14 cellular contexts compared by ENCODE assay signal in the genomic region with DNA sequence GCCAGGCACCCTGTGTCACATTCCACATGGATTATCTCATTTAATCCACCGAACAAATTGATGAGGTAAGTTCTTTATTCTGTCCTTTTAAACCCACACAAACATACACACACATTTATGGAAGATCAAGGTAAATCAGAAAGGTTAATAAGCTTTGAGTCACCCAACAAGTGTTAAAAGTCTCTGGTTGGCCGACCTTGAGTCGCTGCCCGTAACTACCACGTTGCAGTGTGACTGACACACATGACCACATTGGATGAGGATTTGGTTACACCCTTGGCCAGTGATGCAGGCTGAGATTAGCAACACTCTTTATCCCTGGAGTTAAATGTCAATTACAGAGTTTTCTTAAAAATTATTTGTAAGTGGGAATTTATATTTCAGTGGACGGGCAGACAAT. TPM values are rescaled to one million over a fixed set of nuclear protein-coding genes. Genes with fewer than 3 reads are reported as not detected.
DNase-seq lines count a peak whose midpoint lies in the region; ATAC-seq and TF ChIP-seq lines count a peak whose summit lies in the region.
"Had no signal": no experiment of that assay in that cellular context is flagged by ENCODE, and none has a peak within 500 bp of the region (broad histone marks: within the 10 kb centered on the region; RNA-seq: fewer than 3 reads in every experiment).

No MANE protein-coding gene starts in this region.

- 0 out of 2 replicates have a peak, but pooled peaks cover 14% of the 10 kb centered on the region for H4K20me1 ChIP-seq in BLaER1

- H3K4me1 ChIP-seq in BLaER1: peaks cover 23% of the 10 kb centered on the region

- no peak overlapping the region for H3K27ac ChIP-seq in BLaER1
- H3K27ac ChIP-seq: neural progenitor cell had no signal

- H3K4me3 ChIP-seq in BLaER1: no peak overlapping the region
- H3K4me3 ChIP-seq in fibroblast of the aortic adventitia (ENCODE audit: low read depth, low read length): no peak overlapping the region
- H3K4me3 ChIP-seq: neural progenitor cell had no signal

- 0 out of 2 replicates have a peak, but pooled peaks cover 12% of the 10 kb centered on the region for H3K9me3 ChIP-seq in BLaER1

- H3K36me3 Mint-ChIP-seq in effector memory CD8-positive, alpha-beta T cell (ENCODE audit: insufficient read depth): no peaks in the 10 kb centered on the region

- in situ Hi-C loops in G401 (cut with HindIII; ENCODE audit: low sequenced_read_pairs): no loop called here

- no peaks in the 10 kb centered on the region for H3K27me3 Mint-ChIP-seq in effector memory CD8-positive, alpha-beta T cell
- H3K27me3 Mint-ChIP-seq: brain; stimulated activated naive CD8-positive, alpha-beta T cell treated with anti-CD3 and anti-CD28 coated beads, Interleukin-15, Interleukin-2, amounts not matched to agents 100 ng/mL and 50 ng/mL, for 24 hours had no signal

- no peak overlapping the region for H3K4me3 Mint-ChIP-seq in effector memory CD8-positive, alpha-beta T cell
- H3K4me3 Mint-ChIP-seq: brain; neural progenitor cell; stimulated activated naive CD8-positive, alpha-beta T cell treated with anti-CD3 and anti-CD28 coated beads, Interleukin-15, Interleukin-2, amounts not matched to agents 100 ng/mL and 50 ng/mL, for 24 hours had no signal

- TF ChIP-seq CTCF in fibroblast of the aortic adventitia (IDR thresholded peaks at IDR 0.05; ENCODE audit: insufficient read depth, low read length): no peak

- H3K36me3 ChIP-seq in BLaER1: no peaks in the 10 kb centered on the region
- H3K36me3 ChIP-seq: neural progenitor cell had no signal

- DNase-seq in fibroblast of the aortic adventitia (ENCODE audit: low read depth) (peak; percentile 48), cortex of kidney (lab: John Stamatoyannopoulos, UW) (no peak), G401 (ENCODE audit: low spot score) (no peak), NOMO-1 treated with dmso at 0.1 percent for 144 hours (lab: John Stamatoyannopoulos, UW; ENCODE audit: unreplicated experiment) (no peak)
- no peak for DNase-seq in effector memory CD8-positive, alpha-beta T cell
- DNase-seq: activated T-cell treated with anti-CD3 and anti-CD28 coated beads, Interleukin-2, amount 50 U/mL, for 48 hours; kidney; NCI-H1930 had no signal

- H3K9ac ChIP-seq in BLaER1: no peak overlapping the region
- H3K9ac ChIP-seq: neural progenitor cell had no signal

- peak overlapping the region; percentile 37 for H3K4me2 ChIP-seq in BLaER1
- H3K4me2 ChIP-seq: neural progenitor cell had no signal

- ATAC-seq in GM19455 (IDR thresholded peaks at IDR 0.05; ENCODE audit: unreplicated experiment) (peak; percentile 47), HG03439 (IDR thresholded peaks at IDR 0.05; ENCODE audit: unreplicated experiment) (peak; percentile 16)
- no peak for ATAC-seq in effector memory CD8-positive, alpha-beta T cell (replicated peaks)

- H3K9me3 Mint-ChIP-seq in effector memory CD8-positive, alpha-beta T cell: no peaks in the 10 kb centered on the region
- H3K9me3 Mint-ChIP-seq: stimulated activated naive CD8-positive, alpha-beta T cell treated with anti-CD3 and anti-CD28 coated beads, Interleukin-15, Interleukin-2, amounts not matched to agents 100 ng/mL and 50 ng/mL, for 24 hours had no signal

- peaks cover 0 to 8% of the 10 kb centered on the region in 2 donors for H3K4me1 Mint-ChIP-seq in effector memory CD8-positive, alpha-beta T cell (ENCODE audit: low read depth in 2 of 2)
- H3K4me1 Mint-ChIP-seq: neural progenitor cell had no signal

- H3K27me3 ChIP-seq in BLaER1: no peaks in the 10 kb centered on the region
- H3K27me3 ChIP-seq: neural progenitor cell had no signal

- no peak overlapping the region for H3K27ac Mint-ChIP-seq in effector memory CD8-positive, alpha-beta T cell
- H3K27ac Mint-ChIP-seq: neural progenitor cell; stimulated activated naive CD8-positive, alpha-beta T cell treated with anti-CD3 and anti-CD28 coated beads, Interleukin-15, Interleukin-2, amounts not matched to agents 100 ng/mL and 50 ng/mL, for 24 hours had no signal

RNA-seq across cellular contexts. Expression of gene FOXP1, which starts 19.2 kb away (rescaled TPM):
- total RNA-seq in fibroblast of the aortic adventitia (ENCODE audit: low replicate concordance): 43.3 and 115 TPM in 2 replicates
- 1.1 and 9.7 TPM in 2 replicates for total RNA-seq in G401 (2014; rRNA removed; shearing (Covaris generic))
